Comparison of ENCODE assay signal across 29 cellular contexts in the genomic region with DNA sequence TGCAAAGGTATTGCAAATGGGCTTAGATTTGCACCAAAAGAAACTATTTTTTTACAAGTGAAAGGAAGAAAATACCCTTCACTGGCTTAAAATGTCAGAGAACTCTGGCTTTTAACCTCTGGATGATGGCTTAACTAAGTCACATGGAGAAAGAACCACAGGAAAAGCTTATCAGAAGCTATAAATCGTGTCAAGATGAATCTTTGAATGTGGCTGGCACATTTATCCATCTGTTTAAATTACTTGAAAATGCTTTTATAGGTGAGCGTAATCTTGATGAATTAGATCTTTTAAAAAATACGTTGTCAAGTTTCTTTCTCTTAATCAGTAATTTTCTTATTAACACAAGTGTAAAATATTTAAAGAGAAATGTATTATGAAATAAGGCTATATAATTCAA. TPM values are rescaled to one million over a fixed set of nuclear protein-coding genes. Genes with fewer than 3 reads are reported as not detected.
DNase-seq lines count a peak whose midpoint lies in the region; ATAC-seq, FAIRE-seq and TF ChIP-seq lines count a peak whose summit lies in the region.
"Had no signal": no experiment of that assay in that cellular context is flagged by ENCODE, and none has a peak within 500 bp of the region (broad histone marks: within the 10 kb centered on the region; RNA-seq: fewer than 3 reads in every experiment).

No MANE protein-coding gene starts in this region.

- H3K27me3 ChIP-seq in HUES48 (ENCODE audit: control insufficient read depth, insufficient read depth, low read length) (no peaks in the 10 kb centered on the region), iPS-20b (ENCODE audit: insufficient read depth, low read length) (no peaks in the 10 kb centered on the region), Caco-2 (replicated peaks; ENCODE audit: control insufficient read depth, insufficient read depth, low read length) (no peaks in the 10 kb centered on the region), left lung (no peaks in the 10 kb centered on the region)
- H3K27me3 ChIP-seq: BLaER1, Peyer's patch had no signal

- H3K4me1 ChIP-seq in HUES48 (ENCODE audit: control insufficient read depth, insufficient read depth, low read length) (peaks cover 28% of the 10 kb centered on the region; the same call in 1 of the 2 replicates), iPS-20b (ENCODE audit: insufficient read depth, low read length) (0 out of 2 replicates have a peak, but pooled peaks cover 2% of the 10 kb centered on the region), Caco-2 (no peaks in the 10 kb centered on the region), left lung (no peaks in the 10 kb centered on the region)
- H3K4me1 ChIP-seq: BLaER1, Peyer's patch had no signal

- FAIRE-seq in G401.6 (lab: Jason Lieb, UNC), result peak; percentile 34
- FAIRE-seq: GM12891 had no signal

- no peak for ATAC-seq in left lung

- BruUV-seq in Caco-2 (replicated peaks; lab: Mats Ljungman, UMichigan), result no TSS peak

- TF ChIP-seq CTCF in Caco-2 (IDR thresholded peaks at IDR 0.05; ENCODE audit: insufficient read depth in 1 of 2, low read depth in 1 of 2, low read length in 1 of 2, severe bottlenecking in 1 of 2, unreplicated experiment in 1 of 2), result no peak
- no peak for TF ChIP-seq CTCF in left lung (IDR thresholded peaks at IDR 0.05)

- no peak overlapping the region for H3K4me3 Mint-ChIP-seq in Caco-2 (ENCODE audit: unreplicated experiment)
- H3K4me3 Mint-ChIP-seq: CD4-positive, CD25-positive, alpha-beta regulatory T cell; HFFc6; T-helper 1 cell treated with Interleukin-12 subunit alpha and Interleukin-12 subunit beta and Interleukin-4 antibody, amounts not matched to agents 30 μg/mL and 1 μg/mL, for 36 hours had no signal

- H3K9ac ChIP-seq in HUES48 (ENCODE audit: low read depth, low read length), result no peak overlapping the region
- H3K9ac ChIP-seq in iPS-20b (ENCODE audit: low read depth, low read length), result peak overlapping the region; percentile 5; the same call in 1 of the 2 replicates
- H3K9ac ChIP-seq: BLaER1, SK-N-SH had no signal

- no peaks in the 10 kb centered on the region for H3K36me3 Mint-ChIP-seq in Caco-2 (ENCODE audit: insufficient read depth, unreplicated experiment)
- H3K36me3 Mint-ChIP-seq: CD4-positive, CD25-positive, alpha-beta regulatory T cell had no signal

- peak overlapping the region; percentile 0 for H3K27ac ChIP-seq in HUES48 (ENCODE audit: low read depth, low read length)
- H3K27ac ChIP-seq in iPS-20b (ENCODE audit: low read length), result no peak overlapping the region
- H3K27ac ChIP-seq in left lung, result no peak overlapping the region
- H3K27ac ChIP-seq: BLaER1, Peyer's patch had no signal

- POLR2A ChIA-PET in Caco-2 (lab: Charles Lee), result no interaction called here

- peak overlapping the region; percentile 25; the same call in 1 of the 2 replicates for H3K4me3 ChIP-seq in HUES48 (ENCODE audit: low read depth, low read length)
- no peak overlapping the region; the same call in 1 of the 2 replicates for H3K4me3 ChIP-seq in iPS-20b (ENCODE audit: low read length)
- H3K4me3 ChIP-seq in Caco-2 (ENCODE audit: low read depth, low read length), result no peak overlapping the region
- no peak overlapping the region for H3K4me3 ChIP-seq in left lung
- H3K4me3 ChIP-seq: BLaER1, Peyer's patch had no signal

- CTCF ChIA-PET in Caco-2 (lab: Charles Lee), result no interaction called here

- no peak overlapping the region for H3K27ac Mint-ChIP-seq in Caco-2 (ENCODE audit: unreplicated experiment)
- H3K27ac Mint-ChIP-seq: CD4-positive, CD25-positive, alpha-beta regulatory T cell; HFFc6; T-helper 1 cell treated with Interleukin-12 subunit alpha and Interleukin-12 subunit beta and Interleukin-4 antibody, amounts not matched to agents 30 μg/mL and 1 μg/mL, for 36 hours had no signal

- H3K9me3 Mint-ChIP-seq in Caco-2 (ENCODE audit: unreplicated experiment), result no peaks in the 10 kb centered on the region
- H3K9me3 Mint-ChIP-seq: T-helper 1 cell treated with Interleukin-12 subunit alpha and Interleukin-12 subunit beta and Interleukin-4 antibody, amounts not matched to agents 30 μg/mL and 1 μg/mL, for 36 hours had no signal

- peak; percentile 45 for DNase-seq in SK-N-DZ (ENCODE audit: low spot score)
- DNase-seq in Caco-2, result no peak
- DNase-seq in left lung, result no peak
- no peak for DNase-seq in T1000 (lab: John Stamatoyannopoulos, UW)
- no peak for DNase-seq in amygdala (lab: John Stamatoyannopoulos, UW)
- DNase-seq: CD4-positive, CD25-positive, alpha-beta regulatory T cell; GDM1; H7; HFFc6; Karpas-422; MV-4-11; NCI-H1105; NCI-H1436 treated with DMSO at 0.1 percent for 48 hours; NCI-H187 treated with DMSO at 0.1 percent for 48 hours; NCI-H446; NCI-H524 treated with DMSO at 0.1 percent for 48 hours; NCI-H774; Peyer's patch; SHP77 treated with DMSO at 0.1 percent for 48 hours; SK-N-SH; SW 1271 had no signal

- H3K36me3 ChIP-seq in HUES48 (ENCODE audit: control insufficient read depth, insufficient read depth, low read length) (no peaks in the 10 kb centered on the region), iPS-20b (ENCODE audit: insufficient read depth, low read depth, low read length) (no peaks in the 10 kb centered on the region), Caco-2 (ENCODE audit: control insufficient read depth, insufficient read depth, low read length) (no peaks in the 10 kb centered on the region), left lung (no peaks in the 10 kb centered on the region)
- H3K36me3 ChIP-seq: BLaER1, Peyer's patch had no signal

- intact Hi-C loops in Caco-2 (cut with micrococcal nuclease; ENCODE audit: unreplicated experiment) (no loop called here), left lung (cut with DNase I) (no loop called here)

- no peaks in the 10 kb centered on the region for H3K4me1 Mint-ChIP-seq in Caco-2 (ENCODE audit: low read depth, unreplicated experiment)
- H3K4me1 Mint-ChIP-seq: CD4-positive, CD25-positive, alpha-beta regulatory T cell had no signal

- no peaks in the 10 kb centered on the region for H3K27me3 Mint-ChIP-seq in Caco-2 (ENCODE audit: insufficient read depth, unreplicated experiment)
- H3K27me3 Mint-ChIP-seq: CD4-positive, CD25-positive, alpha-beta regulatory T cell had no signal

- no peaks in the 10 kb centered on the region for H3K9me3 ChIP-seq in HUES48 (ENCODE audit: control insufficient read depth, insufficient read depth, low read length)
- H3K9me3 ChIP-seq in iPS-20b (ENCODE audit: insufficient read depth, low read depth, low read length), result no peaks in the 10 kb centered on the region
- no peaks in the 10 kb centered on the region for H3K9me3 ChIP-seq in Caco-2
- H3K9me3 ChIP-seq in left lung, result no peaks in the 10 kb centered on the region
- H3K9me3 ChIP-seq: BLaER1, Peyer's patch, SK-N-SH had no signal

RNA-seq across cellular contexts. Expression of a gene that starts 32.0 kb away (rescaled TPM):
- polyA plus RNA-seq in SK-N-DZ (2014; cell fraction: cytosol; rRNA removed), result not detected in 2 replicates
- not detected in 2 replicates for polyA plus RNA-seq in SK-N-DZ (2014; cell fraction: nucleus; rRNA removed)
- not detected in 2 replicates for total RNA-seq in Caco-2 (2022)
- under 1 TPM in 1 of 2 donors, not detected in 1; 0.73 TPM for total RNA-seq in left lung
- total RNA-seq: A172; CD4-positive, CD25-positive, alpha-beta regulatory T cell; H7; HFFc6; OCI-LY7; Peyer's patch had no signal
- polyA plus RNA-seq: CD4-positive, CD25-positive, alpha-beta regulatory T cell; SK-N-SH had no signal
